ENCODE assay signal across 8 cellular contexts in the genomic region with DNA sequence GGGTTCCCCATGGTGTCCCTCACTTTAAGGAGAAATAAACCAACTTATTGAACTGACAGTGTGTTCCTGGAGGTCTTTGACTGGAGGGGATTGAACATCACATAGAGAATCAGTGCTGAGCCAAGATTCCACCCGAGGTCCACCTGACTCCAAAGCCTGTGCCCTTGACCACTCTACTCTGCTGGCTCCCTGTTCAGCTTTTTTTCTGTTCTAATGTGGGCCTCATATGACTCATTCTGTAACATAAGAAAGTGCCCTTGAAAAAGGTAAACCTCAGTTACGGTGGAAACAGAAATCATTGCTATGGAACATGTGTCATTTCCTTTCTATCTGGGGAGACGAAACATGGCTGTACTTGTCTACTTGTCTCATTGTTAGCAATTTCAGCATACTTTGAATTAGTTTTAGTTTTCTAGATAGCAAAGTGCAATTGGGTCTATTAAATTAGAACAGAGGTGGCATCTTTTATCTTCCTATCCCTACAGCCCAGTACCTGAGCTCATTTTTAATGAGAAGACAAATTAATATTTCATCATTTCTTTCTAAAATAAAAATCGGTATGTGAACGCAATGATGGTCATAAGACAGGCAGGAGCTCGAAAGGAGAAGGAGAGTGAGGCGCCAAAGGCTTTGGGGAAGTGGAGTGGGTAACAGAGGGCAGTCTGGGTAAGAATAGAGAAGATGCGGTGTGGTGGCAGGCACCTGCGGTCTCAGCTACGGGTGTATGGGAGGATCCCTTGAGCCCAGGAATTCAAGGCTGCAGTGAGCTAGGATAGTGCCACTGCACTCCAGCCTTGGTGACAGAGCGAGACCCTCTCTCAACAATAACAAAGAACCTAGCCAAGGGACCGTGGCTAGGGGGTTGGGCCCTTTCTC. TPM values are rescaled to one million over a fixed set of nuclear protein-coding genes. Genes with fewer than 3 reads are reported as not detected.
A peak's percentile ranks its signal among the peaks of the same experiment; 100 is the strongest.
DNase-seq lines count a peak whose midpoint lies in the region; ATAC-seq and TF ChIP-seq lines count a peak whose summit lies in the region.

No MANE protein-coding gene starts in this region.

- peaks cover 17% of the 10 kb centered on the region for H3K4me1 Mint-ChIP-seq in type B pancreatic cell (ENCODE audit: unreplicated experiment)

- TF ChIP-seq POLR2A in adrenal gland (IDR thresholded peaks at IDR 0.05) = no peak

- peak overlapping the region; percentile 10 for H3K27ac Mint-ChIP-seq in type B pancreatic cell

- ATAC-seq in GM18907 (IDR thresholded peaks at IDR 0.05; ENCODE audit: unreplicated experiment) (peak; percentile 70), HG03045 (IDR thresholded peaks at IDR 0.05; ENCODE audit: unreplicated experiment) (peak; percentile 52)

- H3K9me2 ChIP-seq in SK-N-SH = no peaks in the 10 kb centered on the region

- peaks cover 16% of the 10 kb centered on the region for H3F3A ChIP-seq in SK-N-SH (replicated peaks; ENCODE audit: insufficient read depth)

- peak overlapping the region; percentile 89 for H3K4me2 ChIP-seq in SK-N-SH

- H3K27me3 ChIP-seq in SK-N-SH (ENCODE audit: insufficient read depth) (no peaks in the 10 kb centered on the region), adrenal gland (no peaks in the 10 kb centered on the region)

- TF ChIP-seq CTCF in AG04449 (IDR thresholded peaks at IDR 0.05; ENCODE audit: insufficient read depth, low read length, missing control alignments) (no peak), SK-N-SH (IDR thresholded peaks at IDR 0.05) (no peak), fibroblast of the aortic adventitia (IDR thresholded peaks at IDR 0.05; ENCODE audit: insufficient read depth, low read length) (no peak), type B pancreatic cell (conservative IDR thresholded peaks at IDR 0.05) (no peak), adrenal gland (IDR thresholded peaks at IDR 0.05) (no peak)

- H3K79me2 ChIP-seq in SK-N-SH (ENCODE audit: insufficient read depth) = peaks cover 56% of the 10 kb centered on the region; the same call in 1 of the 2 replicates

- CTCF ChIA-PET in AG04449 (lab: Yijun Ruan, JAX) = interaction anchor here (0.5 to 3.3 kb wide), 9 partner anchors 14 to 348 kb away, joined by 3 to 13 read pairs (median 4); no protein-coding TSS in a partner anchor
- CTCF ChIA-PET in SK-N-SH (lab: Yijun Ruan, JAX) = interaction anchor here (0.9 to 1.6 kb wide), 6 partner anchors 12 to 343 kb away, joined by 3 to 6 read pairs (median 4); no protein-coding TSS in a partner anchor

- DNase-seq in AG04449 (ENCODE audit: low read depth, low spot score) (no peak), SK-N-SH (no peak), fibroblast of the aortic adventitia (ENCODE audit: low read depth) (no peak), type B pancreatic cell (ENCODE audit: extremely low spot score, unreplicated experiment) (no peak), LoVo (ENCODE audit: low spot score) (no peak), adrenal gland (no peak)

- H3K4me3 Mint-ChIP-seq in type B pancreatic cell = peak overlapping the region; percentile 93

- peak overlapping the region; percentile 87 for H3K9ac ChIP-seq in SK-N-SH

- H3K36me3 Mint-ChIP-seq in type B pancreatic cell = no peaks in the 10 kb centered on the region

- H2AFZ ChIP-seq in SK-N-SH (ENCODE audit: low read depth) = 0 out of 2 replicates have a peak overlapping the region, but pooled peaks have one; percentile 8

- H3K9me3 Mint-ChIP-seq in type B pancreatic cell = no peaks in the 10 kb centered on the region

- WGBS in SK-N-SH (ENCODE audit: low lambda C conversion rate) = 79% methylated on average over 12 of the region's 12 CpGs
- 71 to 81% (median 80%) methylated on average over 12 of the region's 12 CpGs for WGBS in adrenal gland, 4 donors

- H3K27me3 Mint-ChIP-seq in type B pancreatic cell = peaks cover 38% of the 10 kb centered on the region

- peaks cover 21 to 32% of the 10 kb centered on the region in 2 experiments; a peak in 3 of 4 replicates for H3K4me1 ChIP-seq in SK-N-SH (ENCODE audit: control insufficient read depth in 1 of 2, insufficient read depth in 2 of 2, low read depth in 1 of 2, low read length in 1 of 2)
- peaks cover 5 to 6% of the 10 kb centered on the region in 2 donors for H3K4me1 ChIP-seq in adrenal gland (replicated peaks in 1 of 2)

- H3K4me3 ChIP-seq in AG04449 (ENCODE audit: low read depth, low read length) = peak overlapping the region; percentile 69
- H3K4me3 ChIP-seq in SK-N-SH (ENCODE audit: low read depth in 2 of 2, low read length in 1 of 2) = peak overlapping the region; percentile 74 to 76
- peak overlapping the region; percentile 76 for H3K4me3 ChIP-seq in fibroblast of the aortic adventitia (ENCODE audit: low read depth, low read length)
- H3K4me3 ChIP-seq in adrenal gland = no peak overlapping the region

- no peak; a peak in 1 of 4 replicates for TF ChIP-seq EP300 in SK-N-SH (IDR thresholded peaks at IDR 0.05; ENCODE audit: borderline replicate concordance in 1 of 2, low read depth in 1 of 2, low read length in 1 of 2)

- peak overlapping the region in 1 of 2 experiments; percentile 83; a peak in 2 of 4 replicates for H3K27ac ChIP-seq in SK-N-SH (ENCODE audit: low read depth in 2 of 2, low read length in 1 of 2)
- H3K27ac ChIP-seq in adrenal gland = peak overlapping the region in 2 of 5 donors; percentile 80 to 84

- no peaks in the 10 kb centered on the region for H3K9me3 ChIP-seq in SK-N-SH
- no peaks in the 10 kb centered on the region for H3K9me3 ChIP-seq in adrenal gland (replicated peaks in 1 of 3)

- POLR2A ChIA-PET in AG04449 (lab: Yijun Ruan, JAX) = interaction anchor here (1.0 to 1.6 kb wide), 2 partner anchors 14 to 369 kb away, joined by 3 to 4 read pairs; a partner anchor contains a TSS
- POLR2A ChIA-PET in SK-N-SH (lab: Yijun Ruan, JAX) = interaction anchor here (1.0 to 1.4 kb wide), 3 partner anchors 22 to 370 kb away, joined by 3 to 4 read pairs (median 3); a partner anchor contains a TSS

- intact Hi-C loops in adrenal gland (cut with DNase I) = no loop called here

- H3K36me3 ChIP-seq in SK-N-SH (replicated peaks in 1 of 2; ENCODE audit: control insufficient read depth in 1 of 2, insufficient read depth in 2 of 2, low read length in 1 of 2) = no peaks in the 10 kb centered on the region
- no peaks in the 10 kb centered on the region for H3K36me3 ChIP-seq in adrenal gland (replicated peaks in 1 of 2)

- H4K20me1 ChIP-seq in SK-N-SH (ENCODE audit: insufficient read depth) = no peaks in the 10 kb centered on the region

- no peak for TF ChIP-seq RAD21 in SK-N-SH (IDR thresholded peaks at IDR 0.05; ENCODE audit: low read length)

TF ChIP-seq in SK-N-SH, 30 proteins besides CTCF, POLR2A, EP300 and RAD21 (continues in another document):
- TF ChIP-seq YY1 (IDR thresholded peaks at IDR 0.05; ENCODE audit: low read depth) (peak; percentile 60; the same call in 1 of the 2 replicates), FOSL2 (IDR thresholded peaks at IDR 0.05; ENCODE audit: borderline replicate concordance, low read depth) (peak; percentile 85; the same call in 1 of the 2 replicates)
- TF ChIP-seq, protein P1, sequence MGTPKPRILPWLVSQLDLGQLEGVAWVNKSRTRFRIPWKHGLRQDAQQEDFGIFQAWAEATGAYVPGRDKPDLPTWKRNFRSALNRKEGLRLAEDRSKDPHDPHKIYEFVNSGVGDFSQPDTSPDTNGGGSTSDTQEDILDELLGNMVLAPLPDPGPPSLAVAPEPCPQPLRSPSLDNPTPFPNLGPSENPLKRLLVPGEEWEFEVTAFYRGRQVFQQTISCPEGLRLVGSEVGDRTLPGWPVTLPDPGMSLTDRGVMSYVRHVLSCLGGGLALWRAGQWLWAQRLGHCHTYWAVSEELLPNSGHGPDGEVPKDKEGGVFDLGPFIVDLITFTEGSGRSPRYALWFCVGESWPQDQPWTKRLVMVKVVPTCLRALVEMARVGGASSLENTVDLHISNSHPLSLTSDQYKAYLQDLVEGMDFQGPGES (IDR thresholded peaks at IDR 0.05; ENCODE audit: low read depth, low read length) = no peak
- TF ChIP-seq, protein P2, sequence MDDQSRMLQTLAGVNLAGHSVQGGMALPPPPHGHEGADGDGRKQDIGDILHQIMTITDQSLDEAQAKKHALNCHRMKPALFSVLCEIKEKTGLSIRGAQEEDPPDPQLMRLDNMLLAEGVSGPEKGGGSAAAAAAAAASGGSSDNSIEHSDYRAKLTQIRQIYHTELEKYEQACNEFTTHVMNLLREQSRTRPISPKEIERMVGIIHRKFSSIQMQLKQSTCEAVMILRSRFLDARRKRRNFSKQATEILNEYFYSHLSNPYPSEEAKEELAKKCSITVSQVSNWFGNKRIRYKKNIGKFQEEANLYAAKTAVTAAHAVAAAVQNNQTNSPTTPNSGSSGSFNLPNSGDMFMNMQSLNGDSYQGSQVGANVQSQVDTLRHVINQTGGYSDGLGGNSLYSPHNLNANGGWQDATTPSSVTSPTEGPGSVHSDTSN (IDR thresholded peaks at IDR 0.05) = peak; percentile 10; the same call in 1 of the 2 replicates
- TF ChIP-seq, protein P3, sequence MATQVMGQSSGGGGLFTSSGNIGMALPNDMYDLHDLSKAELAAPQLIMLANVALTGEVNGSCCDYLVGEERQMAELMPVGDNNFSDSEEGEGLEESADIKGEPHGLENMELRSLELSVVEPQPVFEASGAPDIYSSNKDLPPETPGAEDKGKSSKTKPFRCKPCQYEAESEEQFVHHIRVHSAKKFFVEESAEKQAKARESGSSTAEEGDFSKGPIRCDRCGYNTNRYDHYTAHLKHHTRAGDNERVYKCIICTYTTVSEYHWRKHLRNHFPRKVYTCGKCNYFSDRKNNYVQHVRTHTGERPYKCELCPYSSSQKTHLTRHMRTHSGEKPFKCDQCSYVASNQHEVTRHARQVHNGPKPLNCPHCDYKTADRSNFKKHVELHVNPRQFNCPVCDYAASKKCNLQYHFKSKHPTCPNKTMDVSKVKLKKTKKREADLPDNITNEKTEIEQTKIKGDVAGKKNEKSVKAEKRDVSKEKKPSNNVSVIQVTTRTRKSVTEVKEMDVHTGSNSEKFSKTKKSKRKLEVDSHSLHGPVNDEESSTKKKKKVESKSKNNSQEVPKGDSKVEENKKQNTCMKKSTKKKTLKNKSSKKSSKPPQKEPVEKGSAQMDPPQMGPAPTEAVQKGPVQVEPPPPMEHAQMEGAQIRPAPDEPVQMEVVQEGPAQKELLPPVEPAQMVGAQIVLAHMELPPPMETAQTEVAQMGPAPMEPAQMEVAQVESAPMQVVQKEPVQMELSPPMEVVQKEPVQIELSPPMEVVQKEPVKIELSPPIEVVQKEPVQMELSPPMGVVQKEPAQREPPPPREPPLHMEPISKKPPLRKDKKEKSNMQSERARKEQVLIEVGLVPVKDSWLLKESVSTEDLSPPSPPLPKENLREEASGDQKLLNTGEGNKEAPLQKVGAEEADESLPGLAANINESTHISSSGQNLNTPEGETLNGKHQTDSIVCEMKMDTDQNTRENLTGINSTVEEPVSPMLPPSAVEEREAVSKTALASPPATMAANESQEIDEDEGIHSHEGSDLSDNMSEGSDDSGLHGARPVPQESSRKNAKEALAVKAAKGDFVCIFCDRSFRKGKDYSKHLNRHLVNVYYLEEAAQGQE (IDR thresholded peaks at IDR 0.05; ENCODE audit: low read depth, low read length) = no peak

RNA-seq across cellular contexts. Expression of a gene that starts 1.5 kb away (rescaled TPM):
- polyA plus RNA-seq in SK-N-SH (2012; rRNA removed) = 109 and 127 TPM in 2 replicates
- 93.7 and 103 TPM in 2 replicates for polyA plus RNA-seq in SK-N-SH (2012; cell fraction: cytosol; rRNA removed)
- polyA plus RNA-seq in SK-N-SH (2012; cell fraction: nucleus; rRNA removed) = 123 and 155 TPM in 2 replicates
- 43.3 and 59.9 TPM in 2 replicates for total RNA-seq in fibroblast of the aortic adventitia (ENCODE audit: low replicate concordance)
- 5.6 and 10.8 TPM in 2 replicates for total RNA-seq in type B pancreatic cell (ENCODE audit: low replicate concordance)
- 10 to 100 TPM in 1 of 8 donors, 1 to 10 TPM in 7; 2.6 to 10.3 (median 6.3) TPM for total RNA-seq in adrenal gland
- polyA plus RNA-seq in adrenal gland = 1 to 10 TPM; 4.3 to 6.8 (median 5.7) TPM

Comparison
In these comparisons a context has a peak if more than half of its experiments do, and no peak if none do; other contexts are left out.
1. H3K4me3 ChIP-seq: peak in AG04449 (single experiment), SK-N-SH (2 of 2) and fibroblast of the aortic adventitia (single experiment); none in adrenal gland (0 of 4).